Comparison of ENCODE assay signal across 1 cellular context in genomic region chr12:64403708-64404469, GRCh38.
TF ChIP-seq lines count a peak whose summit lies in the region.

TSS of gene XPOT (plus strand) at chr12:64404392. CDS start at chr12:64410036, 5,644 bp downstream.

TF ChIP-seq in GM12878, 131 proteins besides CTCF, POLR2A, EP300 and RAD21 (continued from another document and continues in another):
- TF ChIP-seq CEBPZ (IDR thresholded peaks at IDR 0.05; ENCODE audit: low read depth, low read length): no peak
- no peak for TF ChIP-seq E2F4 (IDR thresholded peaks at IDR 0.05; ENCODE audit: low read depth, low read length)
- TF ChIP-seq KLF5 (IDR thresholded peaks at IDR 0.05; ENCODE audit: partially characterized antibody): no peak
- no peak; the same call in 1 of the 2 replicates for TF ChIP-seq HSF1 (IDR thresholded peaks at IDR 0.05; ENCODE audit: low read depth, low read length)
- no peak for TF ChIP-seq IRF5 (IDR thresholded peaks at IDR 0.05; ENCODE audit: borderline replicate concordance)
- peak; percentile 4; the same call in 1 of the 2 replicates for TF ChIP-seq USF2 (IDR thresholded peaks at IDR 0.05; ENCODE audit: borderline replicate concordance, low read depth, low read length)
- peak; percentile 41; the same call in 1 of the 2 replicates for TF ChIP-seq RUNX3 (IDR thresholded peaks at IDR 0.05; ENCODE audit: low read length)
- TF ChIP-seq HCFC1 (IDR thresholded peaks at IDR 0.05; ENCODE audit: low read length): peak; percentile 92
- no peak for TF ChIP-seq HDAC6 (IDR thresholded peaks at IDR 0.05; ENCODE audit: unreplicated experiment)
- no peak; the same call in none of the 2 replicates for TF ChIP-seq ZNF217 (IDR thresholded peaks at IDR 0.05)
- no peak for TF ChIP-seq ZNF622 (IDR thresholded peaks at IDR 0.05)
- TF ChIP-seq SUPT20H (IDR thresholded peaks at IDR 0.05; ENCODE audit: borderline replicate concordance, control insufficient read depth, low read depth, low read length): no peak
- no peak for TF ChIP-seq NFYA (IDR thresholded peaks at IDR 0.05; ENCODE audit: borderline replicate concordance, low read depth, low read length)
- TF ChIP-seq E4F1 (IDR thresholded peaks at IDR 0.05; ENCODE audit: borderline replicate concordance, partially characterized antibody): no peak
- no peak for TF ChIP-seq NFIC (IDR thresholded peaks at IDR 0.05; ENCODE audit: low read depth, low read length)
- no peak for TF ChIP-seq E2F8 (IDR thresholded peaks at IDR 0.05; ENCODE audit: low read depth, partially characterized antibody)
- TF ChIP-seq ZNF24 (IDR thresholded peaks at IDR 0.05): peak; percentile 56; the same call in 1 of the 2 replicates
- peak; percentile 66 for TF ChIP-seq NR2C1 (IDR thresholded peaks at IDR 0.05)
- no peak for TF ChIP-seq SP1 (IDR thresholded peaks at IDR 0.05; ENCODE audit: low read depth, low read length)
- no peak for TF ChIP-seq ZBTB11 (CRISPR knock-in tag; IDR thresholded peaks at IDR 0.05)
- no peak for TF ChIP-seq SMARCA5 (IDR thresholded peaks at IDR 0.05)
- 0 out of 2 replicates have a peak, but pooled peaks have one; percentile 9 for TF ChIP-seq ASH2L (IDR thresholded peaks at IDR 0.05; ENCODE audit: borderline replicate concordance, low read depth)
- TF ChIP-seq MYB (IDR thresholded peaks at IDR 0.05; ENCODE audit: borderline replicate concordance, low read depth, low read length): no peak
- peak; percentile 86 for TF ChIP-seq SMAD5 (IDR thresholded peaks at IDR 0.05; ENCODE audit: low read depth)
- no peak for TF ChIP-seq SUZ12 (IDR thresholded peaks at IDR 0.05; ENCODE audit: unreplicated experiment)
- peak; percentile 56; the same call in 1 of the 2 replicates for TF ChIP-seq SREBF1 (IDR thresholded peaks at IDR 0.05; ENCODE audit: low read length)
- no peak for TF ChIP-seq NBN (IDR thresholded peaks at IDR 0.05)
- TF ChIP-seq IRF3 (IDR thresholded peaks at IDR 0.05): no peak
- TF ChIP-seq RB1 (IDR thresholded peaks at IDR 0.05; ENCODE audit: borderline replicate concordance): 0 out of 2 replicates have a peak, but pooled peaks have one; percentile 84
- 0 out of 2 replicates have a peak, but pooled peaks have one; percentile 23 for TF ChIP-seq MEF2A (IDR thresholded peaks at IDR 0.05; ENCODE audit: insufficient read depth, low read depth, low read length)
- no peak for TF ChIP-seq MTA2 (IDR thresholded peaks at IDR 0.05; ENCODE audit: low read depth)
- peak; percentile 29; the same call in 1 of the 2 replicates for TF ChIP-seq RAD51 (IDR thresholded peaks at IDR 0.05)
- TF ChIP-seq ZBED1 (IDR thresholded peaks at IDR 0.05; ENCODE audit: borderline replicate concordance): no peak
- no peak for TF ChIP-seq MYC (IDR thresholded peaks at IDR 0.05; ENCODE audit: insufficient read depth, insufficient read length, insufficient replicate concordance, low read length, severe bottlenecking)
- TF ChIP-seq NKRF (conservative IDR thresholded peaks at IDR 0.05): no peak
- no peak for TF ChIP-seq ZNF384 (IDR thresholded peaks at IDR 0.05; ENCODE audit: borderline replicate concordance, low read depth, low read length)
- TF ChIP-seq POU2F2 (IDR thresholded peaks at IDR 0.05; ENCODE audit: borderline replicate concordance, low read depth, low read length): peak; percentile 57; the same call in 2 of the 3 replicates
- no peak for TF ChIP-seq NRF1 (conservative IDR thresholded peaks at IDR 0.05; ENCODE audit: low read depth, low read length)
- peak; percentile 80; the same call in 1 of the 2 replicates for TF ChIP-seq TAF1 (IDR thresholded peaks at IDR 0.05; ENCODE audit: borderline replicate concordance, low read depth, low read length)
- no peak for TF ChIP-seq SMC3 (IDR thresholded peaks at IDR 0.05; ENCODE audit: borderline replicate concordance, low read length)
